In genomic region chr6:165585060-165585459, GRCh38 we compare ENCODE assay signal across 17 cellular contexts.
DNase-seq lines count a peak whose midpoint lies in the region; ATAC-seq and TF ChIP-seq lines count a peak whose summit lies in the region.
"Had no signal": no experiment of that assay in that cellular context is flagged by ENCODE, and none has a peak within 500 bp of the region (broad histone marks: within the 10 kb centered on the region; RNA-seq: fewer than 3 reads in every experiment).

No MANE protein-coding gene starts in this region.

- no peaks in the 10 kb centered on the region for H3K36me3 Mint-ChIP-seq in CD8-positive, alpha-beta T cell
- no peaks in the 10 kb centered on the region for H3K36me3 Mint-ChIP-seq in natural killer cell
- H3K36me3 Mint-ChIP-seq in activated CD4-positive, alpha-beta memory T cell treated with anti-CD3 and anti-CD28 coated beads for 36 hours = no peaks in the 10 kb centered on the region
- H3K36me3 Mint-ChIP-seq: IgD-negative memory B cell had no signal

- peak; percentile 61 for DNase-seq in A172 (ENCODE audit: low spot score)
- peak; percentile 38 for DNase-seq in LNCaP clone FGC (ENCODE audit: low read depth)
- peak; percentile 67 to 87 for DNase-seq in cardiac fibroblast (ENCODE audit: low read depth in 2 of 2)
- peak; percentile 54 for DNase-seq in fibroblast of villous mesenchyme (ENCODE audit: low read depth)
- no peak for DNase-seq in globus pallidus (ENCODE audit: low spot score)
- no peak for DNase-seq in CD8-positive, alpha-beta T cell
- DNase-seq in natural killer cell = no peak
- DNase-seq in activated CD4-positive, alpha-beta memory T cell treated with anti-CD3 and anti-CD28 coated beads for 36 hours = no peak
- DNase-seq: 8988T, Kasumi-1, NCI-H1436, NCI-H2029, NCI-H510A, NCI-H82 had no signal

- no peaks in the 10 kb centered on the region for H3K9me3 Mint-ChIP-seq in CD8-positive, alpha-beta T cell
- peaks cover 2 to 4% of the 10 kb centered on the region in 2 donors for H3K9me3 Mint-ChIP-seq in natural killer cell
- peaks cover 4% of the 10 kb centered on the region for H3K9me3 Mint-ChIP-seq in activated CD4-positive, alpha-beta memory T cell treated with anti-CD3 and anti-CD28 coated beads for 36 hours

- H3K36me3 ChIP-seq in CD8-positive, alpha-beta T cell (ENCODE audit: insufficient read depth, low read length) = no peaks in the 10 kb centered on the region
- H3K36me3 ChIP-seq: BLaER1 treated with 17β-estradiol and CSF1 and Interleukin-3, amounts not matched to agents 10 nM and 100 nM had no signal

- CTCF ChIA-PET in CD8-positive, alpha-beta T cell (lab: Charles Lee) = no interaction called here
- CTCF ChIA-PET in activated CD4-positive, alpha-beta memory T cell treated with anti-CD3 and anti-CD28 coated beads for 36 hours (lab: Charles Lee) = no interaction called here

- TF ChIP-seq CTCF in LNCaP clone FGC (IDR thresholded peaks at IDR 0.05; ENCODE audit: control insufficient read depth, extremely low read depth, insufficient read depth) (no peak), cardiac fibroblast (IDR thresholded peaks at IDR 0.05; ENCODE audit: low read depth, low read length) (no peak), fibroblast of villous mesenchyme (IDR thresholded peaks at IDR 0.05; ENCODE audit: insufficient read depth, low read depth, low read length) (no peak), natural killer cell (IDR thresholded peaks at IDR 0.05) (no peak)
- no peak for TF ChIP-seq CTCF in CD8-positive, alpha-beta T cell (IDR thresholded peaks at IDR 0.05)

- H3K27me3 ChIP-seq in CD8-positive, alpha-beta T cell (ENCODE audit: insufficient read depth, low read length) = no peaks in the 10 kb centered on the region
- H3K27me3 ChIP-seq: BLaER1 treated with 17β-estradiol and CSF1 and Interleukin-3, amounts not matched to agents 10 nM and 100 nM had no signal

- no peak for ATAC-seq in CD8-positive, alpha-beta T cell
- no peak for ATAC-seq in natural killer cell
- ATAC-seq: Right ventricle myocardium inferior had no signal

- H3K9me3 ChIP-seq in CD8-positive, alpha-beta T cell (ENCODE audit: low read length) = no peaks in the 10 kb centered on the region

- POLR2A ChIA-PET in CD8-positive, alpha-beta T cell (lab: Charles Lee) = no interaction called here
- POLR2A ChIA-PET in activated CD4-positive, alpha-beta memory T cell treated with anti-CD3 and anti-CD28 coated beads for 36 hours (lab: Charles Lee) = no interaction called here

- H3K4me1 Mint-ChIP-seq in CD8-positive, alpha-beta T cell (ENCODE audit: low read depth) = no peaks in the 10 kb centered on the region
- no peaks in the 10 kb centered on the region for H3K4me1 Mint-ChIP-seq in natural killer cell
- H3K4me1 Mint-ChIP-seq in activated CD4-positive, alpha-beta memory T cell treated with anti-CD3 and anti-CD28 coated beads for 36 hours (ENCODE audit: low read depth) = no peaks in the 10 kb centered on the region
- H3K4me1 Mint-ChIP-seq: IgD-negative memory B cell had no signal

- H3K27me3 Mint-ChIP-seq in CD8-positive, alpha-beta T cell (ENCODE audit: low read depth) = no peaks in the 10 kb centered on the region
- no peaks in the 10 kb centered on the region for H3K27me3 Mint-ChIP-seq in natural killer cell (ENCODE audit: low read depth in 2 of 2)
- H3K27me3 Mint-ChIP-seq in activated CD4-positive, alpha-beta memory T cell treated with anti-CD3 and anti-CD28 coated beads for 36 hours = no peaks in the 10 kb centered on the region
- H3K27me3 Mint-ChIP-seq: IgD-negative memory B cell had no signal

- no peak overlapping the region for H3K4me3 Mint-ChIP-seq in CD8-positive, alpha-beta T cell
- H3K4me3 Mint-ChIP-seq in natural killer cell = no peak overlapping the region
- no peak overlapping the region for H3K4me3 Mint-ChIP-seq in activated CD4-positive, alpha-beta memory T cell treated with anti-CD3 and anti-CD28 coated beads for 36 hours
- H3K4me3 Mint-ChIP-seq: IgD-negative memory B cell had no signal

- no peaks in the 10 kb centered on the region for H3K4me1 ChIP-seq in CD8-positive, alpha-beta T cell (ENCODE audit: insufficient read depth, low read length)
- H3K4me1 ChIP-seq: BLaER1 treated with 17β-estradiol and CSF1 and Interleukin-3, amounts not matched to agents 10 nM and 100 nM had no signal

- H3K27ac Mint-ChIP-seq in CD8-positive, alpha-beta T cell = no peak overlapping the region
- H3K27ac Mint-ChIP-seq in natural killer cell = no peak overlapping the region
- no peak overlapping the region for H3K27ac Mint-ChIP-seq in activated CD4-positive, alpha-beta memory T cell treated with anti-CD3 and anti-CD28 coated beads for 36 hours
- H3K27ac Mint-ChIP-seq: IgD-negative memory B cell had no signal

- H3K27ac ChIP-seq in CD8-positive, alpha-beta T cell (ENCODE audit: low read depth, low read length) = no peak overlapping the region
- H3K27ac ChIP-seq: BLaER1 treated with 17β-estradiol and CSF1 and Interleukin-3, amounts not matched to agents 10 nM and 100 nM had no signal

- no peak overlapping the region for H3K4me3 ChIP-seq in LNCaP clone FGC (ENCODE audit: low read depth, low read length)
- H3K4me3 ChIP-seq in cardiac fibroblast (replicated peaks in 1 of 2; ENCODE audit: low read depth in 2 of 2, low read length in 2 of 2) = no peak overlapping the region
- no peak overlapping the region for H3K4me3 ChIP-seq in fibroblast of villous mesenchyme (ENCODE audit: low read depth, low read length)
- no peak overlapping the region for H3K4me3 ChIP-seq in CD8-positive, alpha-beta T cell (ENCODE audit: low read depth, low read length)
- H3K4me3 ChIP-seq: BLaER1 treated with 17β-estradiol and CSF1 and Interleukin-3, amounts not matched to agents 10 nM and 100 nM had no signal

- intact Hi-C loops in CD8-positive, alpha-beta T cell (cut with DNase I, micrococcal nuclease) = no loop called here
- intact Hi-C loops in natural killer cell (cut with micrococcal nuclease) = no loop called here
- intact Hi-C loops in activated CD4-positive, alpha-beta memory T cell treated with anti-CD3 and anti-CD28 coated beads for 36 hours (cut with micrococcal nuclease) = no loop called here

Comparison
In these comparisons a context has a peak if more than half of its experiments do, and no peak if none do; other contexts are left out.
1. DNase-seq: peak in A172 (single experiment), LNCaP clone FGC (single experiment), cardiac fibroblast (2 of 2) and fibroblast of villous mesenchyme (single experiment); none in globus pallidus (single experiment), CD8-positive, alpha-beta T cell (0 of 7), natural killer cell (single experiment) and activated CD4-positive, alpha-beta memory T cell treated with anti-CD3 and anti-CD28 coated beads for 36 hours (single experiment).